Comparison of ENCODE assay signal across 9 cellular contexts in the genomic region with DNA sequence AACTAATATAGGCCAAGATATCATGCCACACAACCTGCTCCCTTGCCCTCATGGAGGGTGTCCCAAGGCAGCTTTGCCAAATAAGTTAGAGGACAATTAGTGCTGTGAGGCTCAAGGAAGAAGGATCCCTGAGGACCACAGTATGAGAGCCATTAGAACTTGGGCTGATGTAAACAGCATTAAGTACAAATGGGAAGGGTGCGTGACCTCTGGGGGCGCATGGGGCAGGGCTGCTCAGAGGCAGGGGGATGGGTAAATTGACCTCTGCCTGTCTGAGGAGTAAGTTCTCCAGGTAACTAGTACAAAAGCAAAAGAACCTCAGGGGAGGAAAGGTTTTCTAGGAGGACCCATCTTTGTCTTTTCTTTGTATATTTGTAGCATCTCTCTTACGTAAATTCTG. TPM values are rescaled to one million over a fixed set of nuclear protein-coding genes. Genes with fewer than 3 reads are reported as not detected.
A peak's percentile ranks its signal among the peaks of the same experiment; 100 is the strongest.
DNase-seq lines count a peak whose midpoint lies in the region; ATAC-seq and TF ChIP-seq lines count a peak whose summit lies in the region.
"Had no signal": no experiment of that assay in that cellular context is flagged by ENCODE, and none has a peak within 500 bp of the region (broad histone marks: within the 10 kb centered on the region; RNA-seq: fewer than 3 reads in every experiment).

No MANE protein-coding gene starts in this region.

- CTCF ChIA-PET in naive thymus-derived CD4-positive, alpha-beta T cell (lab: Charles Lee): interaction anchor here (0.7 to 1.8 kb wide), 6 partner anchors 21 to 134 kb away, joined by 3 to 8 read pairs (median 3); no protein-coding TSS in a partner anchor

- peak overlapping the region; percentile 62 for H3K27ac ChIP-seq in naive thymus-derived CD4-positive, alpha-beta T cell (ENCODE audit: low read depth, low read length)
- H3K27ac ChIP-seq in testis: peak overlapping the region in 1 of 2 donors; percentile 0

- WGBS in testis, 2 donors: 69 to 73% methylated on average over 3 of the region's 3 CpGs

- peak overlapping the region; percentile 24 for H3K4me3 ChIP-seq in naive thymus-derived CD4-positive, alpha-beta T cell (ENCODE audit: low read length)
- no peak overlapping the region for H3K4me3 ChIP-seq in testis

- no peaks in the 10 kb centered on the region for H3K36me3 Mint-ChIP-seq in central memory CD8-positive, alpha-beta T cell (ENCODE audit: insufficient read depth)
- H3K36me3 Mint-ChIP-seq in naive thymus-derived CD4-positive, alpha-beta T cell: peaks cover 0 to 15% (median 0%) of the 10 kb centered on the region in 5 donors
- peaks cover 11% of the 10 kb centered on the region for H3K36me3 Mint-ChIP-seq in type B pancreatic cell

- no peaks in the 10 kb centered on the region for H3K9me3 ChIP-seq in naive thymus-derived CD4-positive, alpha-beta T cell (ENCODE audit: control insufficient read depth in 2 of 3, low read length in 3 of 3)
- H3K9me3 ChIP-seq in testis: no peaks in the 10 kb centered on the region

- TF ChIP-seq POLR2A in testis (IDR thresholded peaks at IDR 0.05): no peak

- no peaks in the 10 kb centered on the region for H3K36me3 ChIP-seq in naive thymus-derived CD4-positive, alpha-beta T cell (ENCODE audit: control insufficient read depth in 2 of 3, insufficient read depth in 3 of 3, low read length in 3 of 3)
- H3K36me3 ChIP-seq in testis (ENCODE audit: low read depth, missing control alignments): no peaks in the 10 kb centered on the region

- intact Hi-C loops in Right ventricle myocardium superior (cut with DNase I): no loop called here
- intact Hi-C loops in Right ventricle myocardium inferior (cut with DNase I): no loop called here
- intact Hi-C loops in naive thymus-derived CD4-positive, alpha-beta T cell (cut with micrococcal nuclease): loop anchor here in 1 of 2 donors (1.0 to 2.0 kb wide), 5 partner anchors 8 to 78 kb away; no protein-coding TSS in a partner anchor
- intact Hi-C loops in testis (cut with DNase I; ENCODE audit: low total_unique reads): no loop called here

- no peaks in the 10 kb centered on the region for H3K9me3 Mint-ChIP-seq in central memory CD8-positive, alpha-beta T cell
- H3K9me3 Mint-ChIP-seq in naive thymus-derived CD4-positive, alpha-beta T cell: peaks cover 0 to 7% (median 0%) of the 10 kb centered on the region in 11 donors
- peaks cover 9% of the 10 kb centered on the region for H3K9me3 Mint-ChIP-seq in type B pancreatic cell

- H3K4me1 ChIP-seq in naive thymus-derived CD4-positive, alpha-beta T cell (ENCODE audit: control insufficient read depth in 2 of 2, insufficient read depth in 2 of 2, low read length in 2 of 2): peaks cover 3 to 49% of the 10 kb centered on the region in 2 donors
- H3K4me1 ChIP-seq in testis: no peaks in the 10 kb centered on the region

- no peaks in the 10 kb centered on the region for H3K27me3 ChIP-seq in naive thymus-derived CD4-positive, alpha-beta T cell (ENCODE audit: control insufficient read depth in 2 of 2, insufficient read depth in 2 of 2, low read length in 2 of 2)
- H3K27me3 ChIP-seq in testis: no peaks in the 10 kb centered on the region

- no peak for DNase-seq in Right ventricle myocardium superior
- no peak for DNase-seq in Right ventricle myocardium inferior (ENCODE audit: missing footprints)
- DNase-seq in central memory CD8-positive, alpha-beta T cell (ENCODE audit: low spot score in 2 of 2): no peak
- DNase-seq in naive thymus-derived CD4-positive, alpha-beta T cell: no peak
- DNase-seq in type B pancreatic cell (ENCODE audit: extremely low spot score, unreplicated experiment): no peak
- DNase-seq in EL: no peak
- DNase-seq in testis: no peak
- DNase-seq in cerebellum (ENCODE audit: low spot score): no peak
- DNase-seq: NCI-H187 had no signal

- peaks cover 13% of the 10 kb centered on the region for H3K4me1 Mint-ChIP-seq in central memory CD8-positive, alpha-beta T cell
- peaks cover 31 to 59% (median 54%) of the 10 kb centered on the region in 7 donors for H3K4me1 Mint-ChIP-seq in naive thymus-derived CD4-positive, alpha-beta T cell
- peaks cover 8% of the 10 kb centered on the region for H3K4me1 Mint-ChIP-seq in type B pancreatic cell (ENCODE audit: unreplicated experiment)

- POLR2A ChIA-PET in naive thymus-derived CD4-positive, alpha-beta T cell (lab: Charles Lee): interaction anchor here (0.6 to 2.4 kb wide), 8 partner anchors 10 to 1069 kb away, joined by 3 to 13 read pairs (median 4); no protein-coding TSS in a partner anchor

- TF ChIP-seq CTCF in type B pancreatic cell (conservative IDR thresholded peaks at IDR 0.05): no peak
- TF ChIP-seq CTCF in testis (IDR thresholded peaks at IDR 0.05): no peak

- H3K4me3 Mint-ChIP-seq in central memory CD8-positive, alpha-beta T cell: peak overlapping the region; percentile 34
- peak overlapping the region; percentile 61 to 88 (median 78) for H3K4me3 Mint-ChIP-seq in naive thymus-derived CD4-positive, alpha-beta T cell
- H3K4me3 Mint-ChIP-seq in type B pancreatic cell: no peak overlapping the region

- H3K27ac Mint-ChIP-seq in central memory CD8-positive, alpha-beta T cell (ENCODE audit: low read depth): no peak overlapping the region
- H3K27ac Mint-ChIP-seq in naive thymus-derived CD4-positive, alpha-beta T cell: peak overlapping the region; percentile 91 to 99 (median 97)
- H3K27ac Mint-ChIP-seq in type B pancreatic cell: peak overlapping the region; percentile 6

- peaks cover 32% of the 10 kb centered on the region for H3K27me3 Mint-ChIP-seq in central memory CD8-positive, alpha-beta T cell
- H3K27me3 Mint-ChIP-seq in naive thymus-derived CD4-positive, alpha-beta T cell: no peaks in the 10 kb centered on the region
- no peaks in the 10 kb centered on the region for H3K27me3 Mint-ChIP-seq in type B pancreatic cell

- peak; percentile 16 for ATAC-seq in Right ventricle myocardium superior (ENCODE audit: poor library complexity)
- ATAC-seq in Right ventricle myocardium inferior: no peak
- no peak for ATAC-seq in central memory CD8-positive, alpha-beta T cell (replicated peaks; ENCODE audit: extremely low read depth, poor library complexity, severe bottlenecking)
- ATAC-seq in naive thymus-derived CD4-positive, alpha-beta T cell: no peak

RNA-seq across cellular contexts. Expression of a gene that starts 16.2 kb away (rescaled TPM):
- total RNA-seq in Right ventricle myocardium superior: 238 TPM
- total RNA-seq in Right ventricle myocardium inferior: 244 TPM
- total RNA-seq in naive thymus-derived CD4-positive, alpha-beta T cell: under 1 TPM in 3 of 5 experiments, not detected in 2; 0.21 to 0.34 (median 0.32) TPM
- not detected for polyA plus RNA-seq in naive thymus-derived CD4-positive, alpha-beta T cell
- 0.70 and 1.3 TPM in 2 replicates for total RNA-seq in type B pancreatic cell (ENCODE audit: low replicate concordance)
- 10 to 100 TPM; 83.7 to 86.2 TPM for total RNA-seq in testis
- polyA plus RNA-seq in testis (ENCODE audit: insufficient read depth, low read depth, low replicate concordance): 68.3 TPM
- 23.2 TPM for total RNA-seq in cerebellum

RNA-seq across cellular contexts. Expression of a gene that starts 59.6 kb away (rescaled TPM):
- total RNA-seq in Right ventricle myocardium superior (51.9 TPM), Right ventricle myocardium inferior (46.9 TPM), type B pancreatic cell (ENCODE audit: low replicate concordance) (120 and 807 TPM in 2 replicates), testis (10 to 100 TPM; 31.2 to 53.1 TPM), cerebellum (30.5 TPM)
- total RNA-seq in naive thymus-derived CD4-positive, alpha-beta T cell: 10 to 100 TPM in 1 of 5 experiments, 1 to 10 TPM in 4; 3.8 to 19.3 (median 7.5) TPM
- 10 to 100 TPM; 12.0 to 15.5 TPM for polyA plus RNA-seq in naive thymus-derived CD4-positive, alpha-beta T cell
- 94.2 TPM for polyA plus RNA-seq in testis (ENCODE audit: insufficient read depth, low read depth, low replicate concordance)

Comparison
In these comparisons a context has a peak if more than half of its experiments do, and no peak if none do; other contexts are left out.
1. RNA of a gene that starts 16.2 kb away (total RNA-seq): 244 TPM in Right ventricle myocardium inferior (single experiment), 238 TPM in Right ventricle myocardium superior (single experiment), 83.7 to 86.2 TPM in testis and 23.2 TPM in cerebellum (single experiment); 0.70 to 1.3 TPM in type B pancreatic cell and 0.21 to 0.34 TPM in naive thymus-derived CD4-positive, alpha-beta T cell; every median in the first group is over 10 times any median in the second.